31 cellular contexts compared by ENCODE assay signal in the genomic region with DNA sequence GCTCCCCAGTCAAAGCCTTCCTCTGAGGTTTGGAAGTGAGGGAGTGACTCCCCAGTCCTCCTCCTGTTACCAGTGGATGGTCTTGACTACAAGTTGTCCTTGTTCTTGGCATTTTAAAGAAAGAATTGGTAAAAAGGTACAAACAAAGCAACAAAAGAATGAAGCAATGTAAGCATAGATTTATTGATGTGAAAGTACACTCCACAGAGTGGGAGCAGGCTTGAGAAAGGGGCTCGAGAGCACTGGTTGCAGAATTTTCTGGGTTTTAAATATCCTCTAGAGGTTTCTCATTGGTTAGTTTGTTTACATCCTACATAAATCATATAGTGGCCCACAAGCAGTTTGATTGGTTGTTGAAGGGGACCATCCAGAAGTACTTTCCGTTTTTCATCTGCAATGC. TPM values are rescaled to one million over a fixed set of nuclear protein-coding genes. Genes with fewer than 3 reads are reported as not detected.
"Had no signal": no experiment of that assay in that cellular context is flagged by ENCODE, and none has a peak within 500 bp of the region (broad histone marks: within the 10 kb centered on the region; RNA-seq: fewer than 3 reads in every experiment).

No MANE protein-coding gene starts in this region.

- H3K27ac ChIP-seq: colonic mucosa, coronary artery, dorsolateral prefrontal cortex, epithelial cell of prostate, esophagus muscularis mucosa, esophagus squamous epithelium, foreskin keratinocyte, gastrocnemius medialis, gastroesophageal sphincter, heart left ventricle, heart right ventricle had no signal

- H3K27ac Mint-ChIP-seq: dendritic cell treated with granulocyte-macrophage colony-stimulating factor and Interleukin-4, amounts not matched to agents 40 ng/mL and 50 ng/mL, for 4 days; effector memory CD8-positive, alpha-beta T cell; endodermal cell had no signal

- H3K27me3 ChIP-seq: colonic mucosa, esophagus muscularis mucosa, esophagus squamous epithelium, foreskin keratinocyte, gastrocnemius medialis, gastroesophageal sphincter, heart left ventricle had no signal

- H3K36me3 ChIP-seq: colonic mucosa, esophagus muscularis mucosa, esophagus squamous epithelium, gastrocnemius medialis, gastroesophageal sphincter, heart left ventricle, heart right ventricle had no signal

- FAIRE-seq: colon, endometrium, endothelial cell of umbilical vein, frontal cortex had no signal

- H3K4me1 Mint-ChIP-seq: endodermal cell had no signal

- DNase-seq: colonic mucosa; cortex of kidney; dermis blood vessel endothelial cell; dorsolateral prefrontal cortex; effector CD4-positive, alpha-beta T cell; effector CD8-positive, alpha-beta T cell; effector memory CD4-positive, alpha-beta T cell; effector memory CD8-positive, alpha-beta T cell; endodermal cell; esophagus squamous epithelium; foreskin fibroblast; foreskin keratinocyte; foreskin melanocyte; gastrocnemius medialis; glutamatergic neuron; head of caudate nucleus; heart left ventricle; heart right ventricle had no signal

- H3K4me1 ChIP-seq: colonic mucosa, esophagus muscularis mucosa, esophagus squamous epithelium, gastrocnemius medialis, gastroesophageal sphincter, heart left ventricle, heart right ventricle had no signal

- H3K4me3 Mint-ChIP-seq: dendritic cell treated with granulocyte-macrophage colony-stimulating factor and Interleukin-4, amounts not matched to agents 40 ng/mL and 50 ng/mL, for 4 days; effector memory CD8-positive, alpha-beta T cell; endodermal cell had no signal

- H3K27me3 Mint-ChIP-seq: dendritic cell treated with granulocyte-macrophage colony-stimulating factor and Interleukin-4, amounts not matched to agents 40 ng/mL and 50 ng/mL, for 4 days had no signal

- H3K9me3 ChIP-seq: colonic mucosa, gastrocnemius medialis had no signal

- ATAC-seq: effector memory CD8-positive, alpha-beta T cell; foreskin keratinocyte; gastrocnemius medialis; gastroesophageal sphincter; heart left ventricle; heart right ventricle had no signal

- H3K4me3 ChIP-seq: colonic mucosa, coronary artery, dorsolateral prefrontal cortex, esophagus muscularis mucosa, esophagus squamous epithelium, gastrocnemius medialis, gastroesophageal sphincter, heart left ventricle, heart right ventricle had no signal

RNA-seq across cellular contexts. Expression of gene GLYATL1, which starts 22.7 kb away (rescaled TPM):
- total RNA-seq: chondrocyte, dermis microvascular lymphatic vessel endothelial cell, endothelial cell of umbilical vein, esophagus muscularis mucosa, esophagus squamous epithelium, fibroblast of villous mesenchyme, glomerular endothelial cell, heart right ventricle had no signal
- polyA plus RNA-seq: endothelial cell of umbilical vein, heart left ventricle had no signal
